ENCODE assay signal across 1 cellular context in genomic region chr5:20276061-20276958, GRCh38.
A peak's percentile ranks its signal among the peaks of the same experiment; 100 is the strongest.
TF ChIP-seq lines count a peak whose summit lies in the region.

No MANE protein-coding gene starts in this region.

TF ChIP-seq in SK-N-SH, 30 proteins besides CTCF, POLR2A, EP300 and RAD21 (continued from another document):
- TF ChIP-seq IRF3 (IDR thresholded peaks at IDR 0.05; ENCODE audit: low read depth, low read length) (no peak), FOXJ3 (CRISPR knock-in tag; IDR thresholded peaks at IDR 0.05) (no peak), MAX (IDR thresholded peaks at IDR 0.05; ENCODE audit: low read depth) (0 out of 2 replicates have a peak, but pooled peaks have one; percentile 18), NFIC (IDR thresholded peaks at IDR 0.05; ENCODE audit: borderline replicate concordance) (peak; percentile 83), SMC3 (IDR thresholded peaks at IDR 0.05; ENCODE audit: low read depth, low read length) (no peak), GATA2 (CRISPR knock-in tag; IDR thresholded peaks at IDR 0.05) (no peak)
